33 cellular contexts compared by ENCODE assay signal in genomic region chr2:120376679-120377640, GRCh38. TPM values are rescaled to one million over a fixed set of nuclear protein-coding genes. Genes with fewer than 3 reads are reported as not detected.
"Had no signal": no experiment of that assay in that cellular context is flagged by ENCODE, and none has a peak within 500 bp of the region (broad histone marks: within the 10 kb centered on the region; RNA-seq: fewer than 3 reads in every experiment).

No MANE protein-coding gene starts in this region.

- DNase-seq: activated CD4-positive, alpha-beta memory T cell treated with anti-CD3 and anti-CD28 coated beads for 36 hours; activated CD4-positive, alpha-beta T cell treated with anti-CD3 and anti-CD28 coated beads for 4 hours; activated CD4-positive, alpha-beta T cell treated with anti-CD3 and anti-CD28 coated beads, Interleukin-2, amount 50 U/mL, for 1 hour; activated CD8-positive, alpha-beta memory T cell treated with anti-CD3 and anti-CD28 coated beads, Interleukin-2, amount 50 U/mL, for 4 hours; activated gamma-delta T cell treated with Interleukin-2 at 50 U/mL for 16 hours; activated naive CD4-positive, alpha-beta T cell treated with anti-CD3 and anti-CD28 coated beads, Interleukin-2, amount 10 ng/mL, durations not matched to agents 7 days and 5 days; activated T-cell treated with anti-CD3 and anti-CD28 coated beads for 4 hours; activated T-cell treated with anti-CD3 and anti-CD28 coated beads, Interleukin-2, amount 50 U/mL, for 4 hours; amygdala; Kasumi-1; MM.1S; MV-4-11; NCI-H1092; NCI-H1436 treated with DMSO at 0.1 percent for 48 hours; NCI-H1694 treated with DMSO at 0.1 percent for 48 hours; NCI-H2029; NCI-H2171; NCI-H510A; NCI-H526; NCI-H748 treated with DMSO at 0.1 percent for 48 hours; NK-92 treated with Interleukin-12 subunit alpha and Interleukin-12 subunit beta, amount 100 ng/mL, for 24 hours; SHP77; SJCRH30; T1000 had no signal

- H3K9me3 ChIP-seq: ascending aorta, SJCRH30 had no signal

- H3K4me1 ChIP-seq: ascending aorta, SJCRH30 had no signal

- H3K27me3 ChIP-seq: ascending aorta, SJCRH30 had no signal

- ATAC-seq: activated CD4-positive, CD25-positive, alpha-beta regulatory T cell treated with anti-CD3 and anti-CD28 coated beads, Interleukin-2, amount 50 U/mL, for 24 hours; activated T-cell treated with anti-CD3 and anti-CD28 coated beads, Interleukin-2, amount 50 U/mL, for 4 hours had no signal

- FAIRE-seq: TTC549 had no signal

- H3K36me3 ChIP-seq: ascending aorta, cardiac muscle cell, SJCRH30 had no signal

- H3K4me3 ChIP-seq: ascending aorta, cardiac muscle cell, SJCRH30, SK-N-MC had no signal

- H3K27ac ChIP-seq: ascending aorta, cardiac muscle cell, SJCRH30, SK-N-MC had no signal

RNA-seq across cellular contexts. Expression of gene INHBB, which starts 31.0 kb away (rescaled TPM):
- total RNA-seq: activated CD4-positive, alpha-beta memory T cell treated with anti-CD3 and anti-CD28 coated beads for 36 hours; activated T-helper 1 cell treated with anti-CD3 and anti-CD28 coated beads, Interleukin-12 subunit alpha, Interleukin-12 subunit beta, Interleukin-2, Interleukin-4 antibody, amounts not matched to agents 30 ng/mL and 10 ng/mL and 1 ng/mL, durations not matched to agents 14 hours and 24 hours and 36 hours; cardiac muscle cell; OCI-LY7; SJCRH30; T-helper 1 cell treated with Interleukin-12 subunit alpha and Interleukin-12 subunit beta and Interleukin-4 antibody, amounts not matched to agents 30 ng/mL and 1 ng/mL, for 36 hours; T-helper 2 cell treated with Interferon-gamma antibody and Interleukin-4, amounts not matched to agents 100 ng/mL and 5 ng/mL, for 36 hours had no signal
- polyA plus RNA-seq: cardiac muscle cell had no signal
